Comparison of ENCODE assay signal across 8 cellular contexts in the genomic region with DNA sequence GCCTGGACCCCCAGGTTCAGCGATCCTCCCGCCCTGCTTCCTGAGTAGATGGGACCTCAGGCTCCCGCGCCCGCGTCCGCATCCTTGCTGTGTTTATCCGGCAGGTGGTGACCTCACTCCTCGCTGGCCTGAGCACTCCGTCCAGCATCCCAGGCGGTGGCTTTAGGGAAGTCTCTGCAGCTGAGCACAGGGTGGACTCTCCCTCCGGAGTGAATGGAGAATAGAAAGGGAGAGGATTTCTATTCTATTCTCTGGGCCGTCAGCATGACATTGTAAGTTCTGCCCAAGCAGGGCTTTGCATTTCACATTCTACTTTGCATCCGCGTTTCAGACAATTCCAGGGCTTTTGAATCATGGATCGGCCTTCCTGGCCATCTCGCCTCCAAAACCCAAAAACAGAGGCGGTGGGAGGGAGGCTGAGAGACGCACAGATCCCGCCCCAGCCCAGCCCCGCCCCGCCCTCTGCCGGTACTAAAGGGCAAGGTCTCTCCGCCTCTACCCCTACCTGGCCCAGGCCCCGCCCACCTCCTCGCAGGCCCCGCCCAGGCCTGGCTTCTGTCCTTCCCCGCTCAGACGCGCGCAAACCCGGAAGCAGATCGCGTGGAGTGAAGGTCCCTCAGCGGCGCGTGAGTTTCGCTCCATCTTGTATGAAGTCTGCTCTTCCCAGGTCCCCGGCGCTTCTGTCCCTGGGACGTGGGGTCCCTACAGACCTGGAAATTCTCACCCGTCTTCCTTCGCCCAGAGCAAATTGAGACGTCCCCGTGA. TPM values are rescaled to one million over a fixed set of nuclear protein-coding genes. Genes with fewer than 3 reads are reported as not detected.
DNase-seq lines count a peak whose midpoint lies in the region; ATAC-seq and TF ChIP-seq lines count a peak whose summit lies in the region.

Gene ZNF525, plus strand, starts transcription at position 572 of the 765 bp plus-strand sequence. CDS start 6,577 bp downstream, outside the sequence.

- ATAC-seq in GM21717 (IDR thresholded peaks at IDR 0.05; ENCODE audit: unreplicated experiment) = peak; percentile 99

- H3K9me3 Mint-ChIP-seq in neural progenitor cell = peaks cover 13% of the 10 kb centered on the region

- H2AFZ ChIP-seq in neural progenitor cell (replicated peaks) = peak within 1 kb of the TSS; percentile 95

- H3K27ac Mint-ChIP-seq in neural progenitor cell = no peak within 1 kb of the TSS

- H3K4me3 ChIP-seq in foreskin fibroblast (ENCODE audit: low read depth in 1 of 2, low read length in 2 of 2) (peak within 1 kb of the TSS; percentile 71 to 92), neural progenitor cell (peak within 1 kb of the TSS; percentile 71), stomach smooth muscle (ENCODE audit: low read length in 2 of 2) (peak within 1 kb of the TSS; percentile 85 to 86)

- CTCF ChIA-PET in RWPE1 (lab: Yijun Ruan, JAX) = interaction anchor here (0.7 kb wide), 1 partner anchor 16 kb away, joined by 4 read pairs; no protein-coding TSS in a partner anchor

- peak within 1 kb of the TSS; percentile 92 for H3K4me3 Mint-ChIP-seq in neural progenitor cell

- H3K4me2 ChIP-seq in neural progenitor cell = peak within 1 kb of the TSS; percentile 84

- H3K27me3 ChIP-seq in neural progenitor cell (peaks cover 4% of the 10 kb centered on the region), stomach smooth muscle (ENCODE audit: control insufficient read depth in 1 of 2, insufficient read depth in 2 of 2, low read length in 2 of 2) (no peaks in the 10 kb centered on the region)

- H3K9me3 ChIP-seq in neural progenitor cell (ENCODE audit: low read depth) (no peaks in the 10 kb centered on the region), stomach smooth muscle (ENCODE audit: control insufficient read depth in 2 of 2, low read length in 2 of 2) (no peaks in the 10 kb centered on the region)

- H3F3A ChIP-seq in neural progenitor cell (ENCODE audit: low read depth) = peaks cover 22% of the 10 kb centered on the region

- H3K27ac ChIP-seq in RWPE1 (peak within 1 kb of the TSS; percentile 72), neural progenitor cell (no peak within 1 kb of the TSS), stomach smooth muscle (ENCODE audit: low read length) (peak within 1 kb of the TSS; percentile 31)

- H4K20me1 ChIP-seq in neural progenitor cell (ENCODE audit: low read depth) = no peaks in the 10 kb centered on the region

- peaks cover 11% of the 10 kb centered on the region for H3K79me2 ChIP-seq in neural progenitor cell (ENCODE audit: low read depth)

- no peaks in the 10 kb centered on the region for H3K36me3 ChIP-seq in neural progenitor cell
- no peaks in the 10 kb centered on the region for H3K36me3 ChIP-seq in stomach smooth muscle (ENCODE audit: control insufficient read depth in 2 of 2, insufficient read depth in 2 of 2, low read length in 2 of 2)

- H3K4me1 ChIP-seq in neural progenitor cell (peaks cover 14% of the 10 kb centered on the region), stomach smooth muscle (ENCODE audit: control insufficient read depth, insufficient read depth, low read length) (peaks cover 5% of the 10 kb centered on the region)

- DNase-seq in DMS79 (lab: John Stamatoyannopoulos, UW) = peak; percentile 87
- peak; percentile 87 for DNase-seq in KG1 (lab: John Stamatoyannopoulos, UW)
- DNase-seq in RWPE1 (ENCODE audit: low spot score) = peak; percentile 91
- DNase-seq in activated effector memory CD4-positive, alpha-beta T cell treated with Interleukin-2 at 50 U/mL for 16 hours = peak; percentile 95
- DNase-seq in foreskin fibroblast = peak; percentile 61 to 85
- peak; percentile 93 for DNase-seq in neural progenitor cell (ENCODE audit: low spot score)

- H3K4me1 Mint-ChIP-seq in neural progenitor cell = peaks cover 6% of the 10 kb centered on the region

- peaks cover 21% of the 10 kb centered on the region for H3K27me3 Mint-ChIP-seq in neural progenitor cell (ENCODE audit: insufficient read depth, low read depth)

- TF ChIP-seq CTCF in RWPE1 (conservative IDR thresholded peaks at IDR 0.05; ENCODE audit: low read depth) (no peak), foreskin fibroblast (IDR thresholded peaks at IDR 0.05; ENCODE audit: low read depth, low read length) (no peak), neural progenitor cell (IDR thresholded peaks at IDR 0.05) (peak; percentile 32)

- POLR2A ChIA-PET in RWPE1 (lab: Yijun Ruan, JAX; ENCODE audit: low non-redundant PET) = no interaction called here

- no peaks in the 10 kb centered on the region for H3K36me3 Mint-ChIP-seq in neural progenitor cell

- H3K9ac ChIP-seq in neural progenitor cell (peak within 1 kb of the TSS; percentile 10), stomach smooth muscle (ENCODE audit: low read length in 2 of 2) (peak within 1 kb of the TSS; percentile 80 to 87)

RNA-seq across cellular contexts. Expression of gene ZNF525, which starts in this region (rescaled TPM):
- total RNA-seq in neural progenitor cell (ENCODE audit: low replicate concordance) = 18.0 and 31.8 TPM in 2 replicates
